8 cellular contexts compared by ENCODE assay signal in genomic region chr1:93848352-93848883, GRCh38. TPM values are rescaled to one million over a fixed set of nuclear protein-coding genes. Genes with fewer than 3 reads are reported as not detected.
A peak's percentile ranks its signal among the peaks of the same experiment; 100 is the strongest.
DNase-seq lines count a peak whose midpoint lies in the region; ATAC-seq and TF ChIP-seq lines count a peak whose summit lies in the region.

No MANE protein-coding gene starts in this region.

- peak overlapping the region; percentile 78 for H3K4me3 ChIP-seq in AG09309 (ENCODE audit: control insufficient read depth, low read depth, low read length)
- H3K4me3 ChIP-seq in IMR-90 (ENCODE audit: insufficient read depth, low read depth, low read length) = peak overlapping the region; percentile 92

- dilution Hi-C loops in IMR-90 (cut with HindIII; ENCODE audit: low sequenced_read_pairs, unreplicated experiment) = no loop called here

- peaks cover 28% of the 10 kb centered on the region for H3K4me1 Mint-ChIP-seq in chondrocyte (ENCODE audit: low read depth)
- H3K4me1 Mint-ChIP-seq in natural killer cell = peaks cover 41% of the 10 kb centered on the region in 2 donors

- no peak overlapping the region for H2AFZ ChIP-seq in IMR-90 (replicated peaks; ENCODE audit: low read length, poor library complexity)

- no CpG with 5 or more reads among the region's 4 CpGs for WGBS in IMR-90 (ENCODE audit: extremely low coverage in 2 of 2, insufficient read length in 1 of 2), 2 experiments

- no peak for TF ChIP-seq RAD21 in IMR-90 (IDR thresholded peaks at IDR 0.05; ENCODE audit: low read length)

- H4K91ac ChIP-seq in IMR-90 (ENCODE audit: insufficient read depth, low read depth, low read length) = no peak overlapping the region

- BruUV-seq in IMR-90 (replicated peaks; lab: Mats Ljungman, UMichigan) = no TSS peak

- ATAC-seq in IMR-90 (ENCODE audit: low read depth) (no peak), natural killer cell (no peak), GM19328 (IDR thresholded peaks at IDR 0.05; ENCODE audit: unreplicated experiment) (no peak), GM21786 (IDR thresholded peaks at IDR 0.05; ENCODE audit: unreplicated experiment) (no peak)

- no peaks in the 10 kb centered on the region for H3K9me3 ChIP-seq in IMR-90 (ENCODE audit: control insufficient read depth, insufficient read depth, low read length)

- POLR2A ChIA-PET in IMR-90 (lab: Charles Lee; ENCODE audit: unreplicated experiment) = no interaction called here

- no peak overlapping the region for H2BK20ac ChIP-seq in IMR-90 (ENCODE audit: low read depth, low read length)

- peak overlapping the region; percentile 73 for H3K4me2 ChIP-seq in IMR-90 (ENCODE audit: low read depth, low read length)

- H3K36me3 ChIP-seq in IMR-90 (ENCODE audit: control insufficient read depth, insufficient read depth, low read length) = no peaks in the 10 kb centered on the region

- no peak overlapping the region for H2AK5ac ChIP-seq in IMR-90 (ENCODE audit: low read depth, low read length)

- no peak overlapping the region for H2BK120ac ChIP-seq in IMR-90 (ENCODE audit: low read depth, low read length)

- no peak overlapping the region for H3K56ac ChIP-seq in IMR-90 (ENCODE audit: extremely low read depth, insufficient read depth, low read length)

- peak overlapping the region; percentile 96 for H3K4me3 Mint-ChIP-seq in chondrocyte (ENCODE audit: unreplicated experiment)
- peak overlapping the region; percentile 97 for H3K4me3 Mint-ChIP-seq in natural killer cell

- CTCF ChIA-PET in IMR-90 (lab: Yijun Ruan, JAX) = interaction anchor here (1.2 kb wide), 1 partner anchor 34 kb away, joined by 3 read pairs; no protein-coding TSS in a partner anchor

- H4K5ac ChIP-seq in IMR-90 (ENCODE audit: low read depth, low read length) = no peak overlapping the region

- no peak overlapping the region for H2BK15ac ChIP-seq in IMR-90 (ENCODE audit: low read depth, low read length)

- no peak overlapping the region for H3K14ac ChIP-seq in IMR-90 (replicated peaks; ENCODE audit: low read depth, low read length)

- H3K27ac Mint-ChIP-seq in chondrocyte (ENCODE audit: unreplicated experiment) = peak overlapping the region; percentile 98
- H3K27ac Mint-ChIP-seq in natural killer cell = peak overlapping the region; percentile 95 to 99

- no peak overlapping the region for H3K23ac ChIP-seq in IMR-90 (ENCODE audit: low read depth, low read length)

- no peaks in the 10 kb centered on the region for H3K9me1 ChIP-seq in IMR-90 (ENCODE audit: insufficient read depth, low read length)

- H3K4ac ChIP-seq in IMR-90 (ENCODE audit: low read depth, low read length) = peak overlapping the region; percentile 51; the same call in 1 of the 2 replicates

- peaks cover 6% of the 10 kb centered on the region; the same call in 1 of the 2 replicates for H4K20me1 ChIP-seq in IMR-90 (ENCODE audit: insufficient read depth, low read length)

- no peak for TF ChIP-seq POLR2A in IMR-90 (IDR thresholded peaks at IDR 0.05; ENCODE audit: low read depth, low read length)

- no peak for DNase-seq in AG09309 (ENCODE audit: low read depth)
- no peak for DNase-seq in IMR-90
- DNase-seq in chondrocyte (ENCODE audit: low spot score) = no peak
- no peak for DNase-seq in natural killer cell
- no peak for DNase-seq in NCI-H1092 treated with DMSO at 0.1 percent for 48 hours (lab: John Stamatoyannopoulos, UW)
- DNase-seq in GM19240 (ENCODE audit: insufficient read length, low spot score) = no peak

- TF ChIP-seq CTCF in AG09309 (IDR thresholded peaks at IDR 0.05; ENCODE audit: control insufficient read depth, insufficient read depth, low read depth, low read length, missing control alignments) = no peak
- TF ChIP-seq CTCF in IMR-90 (conservative IDR thresholded peaks at IDR 0.05; ENCODE audit: low read depth, low read length) = no peak
- no peak for TF ChIP-seq CTCF in chondrocyte (IDR thresholded peaks at IDR 0.05)
- TF ChIP-seq CTCF in natural killer cell (IDR thresholded peaks at IDR 0.05) = no peak

- in situ Hi-C loops in IMR-90 (cut with MboI; ENCODE audit: low sequenced_read_pairs) = no loop called here

- H3K9me3 Mint-ChIP-seq in chondrocyte (ENCODE audit: low read depth) (peaks cover 7% of the 10 kb centered on the region), natural killer cell (no peaks in the 10 kb centered on the region)

- no peak overlapping the region for H2AK9ac ChIP-seq in IMR-90 (replicated peaks; ENCODE audit: low read depth, low read length, poor library complexity)

- no peaks in the 10 kb centered on the region for H3K27me3 Mint-ChIP-seq in chondrocyte (ENCODE audit: low read depth)
- peaks cover 0 to 5% of the 10 kb centered on the region in 2 donors for H3K27me3 Mint-ChIP-seq in natural killer cell (ENCODE audit: low read depth in 2 of 2)

- intact Hi-C loops in IMR-90 (cut with micrococcal nuclease) (loop anchor here (5.0 kb wide), 1 partner anchor 501 kb away; the partner anchor contains the start of gene DR1), natural killer cell (cut with micrococcal nuclease) (loop anchor here (10.0 kb wide), 4 partner anchors 166 to 884 kb away; partner anchors contain the start of gene DIPK1A)

- H3K36me3 Mint-ChIP-seq in chondrocyte (ENCODE audit: low read depth) = peaks cover 3% of the 10 kb centered on the region
- H3K36me3 Mint-ChIP-seq in natural killer cell = no peaks in the 10 kb centered on the region

- H3K27ac ChIP-seq in IMR-90 (ENCODE audit: insufficient read depth, low read length) = no peak overlapping the region

- H3K4me1 ChIP-seq in IMR-90 (ENCODE audit: control insufficient read depth, insufficient read depth, low read length) = peaks cover 1% of the 10 kb centered on the region; the same call in 1 of the 2 replicates

- 0 out of 2 replicates have a peak overlapping the region, but pooled peaks have one; percentile 71 for H3K9ac ChIP-seq in IMR-90 (ENCODE audit: low read depth, low read length)

- H3K27me3 ChIP-seq in IMR-90 (ENCODE audit: control insufficient read depth, insufficient read depth, low read length) = no peaks in the 10 kb centered on the region

- H3K79me1 ChIP-seq in IMR-90 (ENCODE audit: low read depth in 1 of 2, low read length in 2 of 2) = no peaks in the 10 kb centered on the region

- H3K18ac ChIP-seq in IMR-90 (ENCODE audit: low read depth, low read length) = no peak overlapping the region

- H2BK5ac ChIP-seq in IMR-90 (ENCODE audit: low read depth, low read length, poor library complexity, severe bottlenecking) = peak overlapping the region; percentile 43

- H4K8ac ChIP-seq in IMR-90 (ENCODE audit: low read depth in 2 of 2, low read length in 2 of 2) = peak overlapping the region in 1 of 2 experiments; percentile 7; a peak in 1 of 4 replicates

TF ChIP-seq in IMR-90, 13 proteins besides CTCF, POLR2A, EP300 and RAD21:
- no peak for TF ChIP-seq MXI1 (IDR thresholded peaks at IDR 0.05; ENCODE audit: borderline replicate concordance, low read depth, low read length)
- TF ChIP-seq MAFK (IDR thresholded peaks at IDR 0.05; ENCODE audit: low read depth, low read length) = peak; percentile 93
- no peak for TF ChIP-seq CHD1 (IDR thresholded peaks at IDR 0.05; ENCODE audit: low read depth, low read length)
TF ChIP-seq in IMR-90: peak in this region for 1.

RNA-seq across cellular contexts. Expression of gene DNTTIP2, which starts 30.6 kb away (rescaled TPM):
- total RNA-seq in IMR-90 (2012; rRNA removed) (24.4 and 35.8 TPM in 2 replicates), chondrocyte (38.8 to 45.7 TPM (median 39.1 TPM) in 3 replicates), natural killer cell (100 to 1,000 TPM in 1 of 3 donors, 10 to 100 TPM in 2; 88.5 to 104 (median 97.3) TPM)
- polyA plus RNA-seq in IMR-90 (2012; rRNA removed) = 13.8 and 14.2 TPM in 2 replicates
- polyA plus RNA-seq in IMR-90 (2012; cell fraction: cytosol; rRNA removed) = 1.0 and 2.3 TPM in 2 replicates
- polyA plus RNA-seq in IMR-90 (2012; cell fraction: nucleus; rRNA removed; ENCODE audit: low replicate concordance) = 2.2 and 14.4 TPM in 2 replicates
